Comparison of ENCODE assay signal across 13 cellular contexts in genomic region chr13:100594731-100595130, GRCh38. TPM values are rescaled to one million over a fixed set of nuclear protein-coding genes. Genes with fewer than 3 reads are reported as not detected.
DNase-seq lines count a peak whose midpoint lies in the region; ATAC-seq, FAIRE-seq and TF ChIP-seq lines count a peak whose summit lies in the region.
"Had no signal": no experiment of that assay in that cellular context is flagged by ENCODE, and none has a peak within 500 bp of the region (broad histone marks: within the 10 kb centered on the region; RNA-seq: fewer than 3 reads in every experiment).

No MANE protein-coding gene starts in this region.

- POLR2A ChIA-PET in HEK293T (lab: Yijun Ruan, JAX) (interaction anchor here (0.5 to 1.0 kb wide), 2 partner anchors 8 to 76 kb away, joined by 3 to 4 read pairs; no protein-coding TSS in a partner anchor), HepG2 (lab: Yijun Ruan, JAX) (no interaction called here)

- H3K36me3 ChIP-seq in body of pancreas (replicated peaks in 1 of 2; ENCODE audit: insufficient read depth in 1 of 2, low read depth in 2 of 2) (no peaks in the 10 kb centered on the region), HepG2 (replicated peaks in 1 of 2; ENCODE audit: control insufficient read depth in 1 of 2, insufficient read depth in 2 of 2, low read length in 2 of 2) (no peaks in the 10 kb centered on the region), uterus (no peaks in the 10 kb centered on the region)
- H3K36me3 ChIP-seq: suprapubic skin had no signal

- no peaks in the 10 kb centered on the region for H3K36me3 Mint-ChIP-seq in CD14-positive monocyte

- peak; percentile 64 for ATAC-seq in body of pancreas
- ATAC-seq in HepG2, result peak; percentile 88
- no peak for ATAC-seq in HG03045 (IDR thresholded peaks at IDR 0.05; ENCODE audit: unreplicated experiment)

- H3K4me2 ChIP-seq in HepG2 (ENCODE audit: low read depth, low read length), result no peak overlapping the region

- TF ChIP-seq EP300 in HepG2 (IDR thresholded peaks at IDR 0.05; ENCODE audit: low read depth in 2 of 2, low read length in 2 of 2) (no peak), HepG2 (CRISPR knock-in tag; IDR thresholded peaks at IDR 0.05; ENCODE audit: borderline replicate concordance) (no peak)

- no peaks in the 10 kb centered on the region for H3K4me1 Mint-ChIP-seq in CD14-positive monocyte
- H3K4me1 Mint-ChIP-seq: CD8-positive, alpha-beta memory T cell; memory B cell had no signal

- no peak overlapping the region for H3K27ac Mint-ChIP-seq in CD14-positive monocyte
- H3K27ac Mint-ChIP-seq: CD8-positive, alpha-beta memory T cell; memory B cell had no signal

- H3K27me3 ChIP-seq in body of pancreas (no peaks in the 10 kb centered on the region), HepG2 (ENCODE audit: control insufficient read depth in 1 of 2, insufficient read depth in 2 of 2, low read length in 2 of 2) (no peaks in the 10 kb centered on the region; a peak in 2 of 5 replicates), uterus (no peaks in the 10 kb centered on the region)
- H3K27me3 ChIP-seq: suprapubic skin had no signal

- H3K27ac ChIP-seq in body of pancreas, result no peak overlapping the region
- H3K27ac ChIP-seq in HepG2 (ENCODE audit: extremely low read length, insufficient read depth, low read length), result no peak overlapping the region
- H3K27ac ChIP-seq in uterus, result no peak overlapping the region
- H3K27ac ChIP-seq: suprapubic skin had no signal

- peaks cover 0 to 4% (median 2%) of the 10 kb centered on the region in 3 donors for H3K27me3 Mint-ChIP-seq in CD14-positive monocyte (ENCODE audit: low read depth in 3 of 3)
- H3K27me3 Mint-ChIP-seq: memory B cell had no signal

- 14 to 25% methylated on average over 4 of the region's 4 CpGs for WGBS in body of pancreas, 2 donors
- 0% methylated on average over 4 of the region's 4 CpGs for WGBS in HepG2 (ENCODE audit: low lambda C conversion rate)

- no peaks in the 10 kb centered on the region for H3K4me1 ChIP-seq in body of pancreas
- peaks cover 6% of the 10 kb centered on the region; the same call in 1 of the 2 replicates for H3K4me1 ChIP-seq in HepG2 (ENCODE audit: insufficient read depth, low read length)
- no peaks in the 10 kb centered on the region for H3K4me1 ChIP-seq in uterus
- H3K4me1 ChIP-seq: suprapubic skin had no signal

- CTCF ChIA-PET in HEK293T (lab: Yijun Ruan, JAX) (interaction anchor here (0.5 kb wide), 1 partner anchor 50 kb away, joined by 4 read pairs; no protein-coding TSS in a partner anchor), HepG2 (lab: Yijun Ruan, JAX; ENCODE audit: low intra/inter-chr PET ratio, low total read pairs) (interaction anchor here (1.2 to 1.4 kb wide), 2 partner anchors 22 to 939 kb away, joined by 4 read pairs; no protein-coding TSS in a partner anchor)

- no peaks in the 10 kb centered on the region for H3K79me2 ChIP-seq in HepG2 (ENCODE audit: insufficient read depth, low read length)

- H4K20me1 ChIP-seq in HepG2 (ENCODE audit: insufficient read depth, low read length), result no peaks in the 10 kb centered on the region

- DNase-seq in CD14-positive monocyte (ENCODE audit: low spot score) (no peak), HEK293T (ENCODE audit: extremely low spot score) (peak; percentile 13), body of pancreas (peak; percentile 55 to 72 (median 58)), HepG2 (ENCODE audit: low spot score) (peak; percentile 18), SKM-1 (lab: John Stamatoyannopoulos, UW; ENCODE audit: unreplicated experiment) (no peak), uterus (no peak), NCI-H446 treated with DMSO at 0.1 percent for 48 hours (lab: John Stamatoyannopoulos, UW) (no peak)
- DNase-seq: activated CD4-positive, CD25-positive, alpha-beta regulatory T cell treated with anti-CD3 and anti-CD28 coated beads, Interleukin-2, amount 50 U/mL, for 72 hours; CD8-positive, alpha-beta memory T cell; NCI-H2029 had no signal

- FAIRE-seq in HepG2 (lab: Jason Lieb, UNC), result no peak

- BruUV-seq in HepG2 (replicated peaks; lab: Mats Ljungman, UMichigan), result no TSS peak

- no peak overlapping the region for H3K9ac ChIP-seq in HepG2 (ENCODE audit: insufficient read depth, low read depth, low read length)

- H3K4me3 Mint-ChIP-seq in CD14-positive monocyte, result no peak overlapping the region
- H3K4me3 Mint-ChIP-seq: CD8-positive, alpha-beta memory T cell; memory B cell had no signal

- H3K4me3 ChIP-seq in body of pancreas (no peak overlapping the region), HepG2 (replicated peaks in 1 of 3; ENCODE audit: insufficient read depth in 1 of 3, low read depth in 2 of 3, low read length in 3 of 3) (no peak overlapping the region), uterus (no peak overlapping the region)
- H3K4me3 ChIP-seq: suprapubic skin had no signal

- in situ Hi-C loops in HepG2 (cut with HindIII; ENCODE audit: extremely low pct_ligation_motif_present, low pct_unique_long_range_greater_than_20kb), result loop anchor here (25.0 kb wide), 1 partner anchor 518 kb away; no protein-coding TSS in a partner anchor

- no peak for TF ChIP-seq RAD21 in HepG2 (CRISPR knock-in tag; IDR thresholded peaks at IDR 0.05)

- TF ChIP-seq CTCF in CD14-positive monocyte (IDR thresholded peaks at IDR 0.05) (peak; percentile 26), body of pancreas (IDR thresholded peaks at IDR 0.05) (peak; percentile 12 to 59 (median 49)), HepG2 (CRISPR knock-in tag; IDR thresholded peaks at IDR 0.05) (peak; percentile 64), uterus (IDR thresholded peaks at IDR 0.05) (no peak)

- peaks cover 0 to 5% (median 0%) of the 10 kb centered on the region in 7 donors for H3K9me3 Mint-ChIP-seq in CD14-positive monocyte
- H3K9me3 Mint-ChIP-seq: CD8-positive, alpha-beta memory T cell; memory B cell had no signal

- no peaks in the 10 kb centered on the region for H3K9me3 ChIP-seq in body of pancreas
- no peaks in the 10 kb centered on the region for H3K9me3 ChIP-seq in HepG2 (ENCODE audit: low read length)
- no peaks in the 10 kb centered on the region for H3K9me3 ChIP-seq in uterus
- H3K9me3 ChIP-seq: suprapubic skin had no signal

- no peak overlapping the region for H2AFZ ChIP-seq in HepG2 (ENCODE audit: low read length)

- no peak for TF ChIP-seq POLR2A in body of pancreas (IDR thresholded peaks at IDR 0.05)
- no peak for TF ChIP-seq POLR2A in HepG2 (IDR thresholded peaks at IDR 0.05; ENCODE audit: insufficient read depth in 1 of 2, low read depth in 2 of 2, low read length in 2 of 2)
- TF ChIP-seq POLR2A in uterus (IDR thresholded peaks at IDR 0.05), result no peak

- intact Hi-C loops in CD14-positive monocyte (cut with micrococcal nuclease), result no loop called here
- intact Hi-C loops in body of pancreas (cut with DNase I), result no loop called here
- intact Hi-C loops in HepG2 (cut with micrococcal nuclease; ENCODE audit: unreplicated experiment), result loop anchor here (1.0 kb wide), 1 partner anchor 694 kb away; no protein-coding TSS in a partner anchor
- intact Hi-C loops in uterus (cut with DNase I; ENCODE audit: low total_unique reads), result no loop called here

TF ChIP-seq in HEK293T, 16 proteins besides CTCF, POLR2A, EP300 and RAD21:
- TF ChIP-seq ARNT (IDR thresholded peaks at IDR 0.05), result no peak

RNA-seq across cellular contexts. Expression of gene GGACT, which starts 6.1 kb away (rescaled TPM):
- polyA plus RNA-seq in CD14-positive monocyte (1 to 10 TPM; 6.5 to 8.3 TPM), HepG2 (2011; rRNA removed) (1.7 and 2.3 TPM in 2 replicates)
- total RNA-seq in body of pancreas (10 to 100 TPM in 1 of 2 donors, 1 to 10 TPM in 1; 4.9 to 17.8 TPM), HepG2 (2016; rRNA removed; fragmentation: Illumina TruSeq; extraction: Trizol) (1.6 and 1.9 TPM in 2 replicates), uterus (1 to 10 TPM in 2 of 4 donors, under 1 TPM in 2; 0.26 to 5.7 (median 1.1) TPM)
- total RNA-seq in HepG2 (2016; cell fraction: cytosol; rRNA removed; fragmentation: Illumina TruSeq; extraction: Trizol; ENCODE audit: low read depth), result 0.88 and 1.9 TPM in 2 replicates
- 1.3 and 1.8 TPM in 2 replicates for total RNA-seq in HepG2 (2016; cell fraction: insoluble cytoplasmic fraction; rRNA removed; fragmentation: Illumina TruSeq; extraction: Trizol)
- total RNA-seq in HepG2 (2016; cell fraction: membrane; rRNA removed; fragmentation: Illumina TruSeq; extraction: Trizol), result 2.3 and 2.4 TPM in 2 replicates
- total RNA-seq in HepG2 (2016; cell fraction: nucleus; rRNA removed; fragmentation: Illumina TruSeq; extraction: Trizol), result 0.56 and 0.93 TPM in 2 replicates
- 1.2 and 1.3 TPM in 2 replicates for polyA plus RNA-seq in HepG2 (2011; cell fraction: cytosol; rRNA removed)
- polyA plus RNA-seq in HepG2 (2011; cell fraction: nucleus; rRNA removed), result 0.69 and 0.97 TPM in 2 replicates
- polyA plus RNA-seq in HepG2 (2012), result 2.7 and 6.4 TPM in 2 replicates
- 1.9 and 2.4 TPM in 2 replicates for polyA plus RNA-seq in HepG2 (2016; cell fraction: cytosol; fragmentation: Illumina TruSeq; extraction: Trizol; ENCODE audit: low read depth)
- polyA plus RNA-seq in HepG2 (2016; cell fraction: insoluble cytoplasmic fraction; fragmentation: Illumina TruSeq; extraction: Trizol; ENCODE audit: low read depth), result 1.7 and 2.2 TPM in 2 replicates
- 2.2 and 3.9 TPM in 2 replicates for polyA plus RNA-seq in HepG2 (2016; cell fraction: membrane; fragmentation: Illumina TruSeq; extraction: Trizol; ENCODE audit: low read depth)
- 0.39 and 0.98 TPM in 2 replicates for polyA plus RNA-seq in HepG2 (2016; cell fraction: nucleus; fragmentation: Illumina TruSeq; extraction: Trizol; ENCODE audit: insufficient read depth, low read depth)
- polyA minus RNA-seq in HepG2 (2011; rRNA and poly(A)+ RNA removed; ENCODE audit: low replicate concordance), result 0.33 and 0.34 TPM in 2 replicates
- polyA minus RNA-seq in HepG2 (2011; cell fraction: cytosol; rRNA and poly(A)+ RNA removed), result 0.18 and 0.40 TPM in 2 replicates
- 1.8 and 2.5 TPM in 2 replicates for polyA minus RNA-seq in HepG2 (2011; cell fraction: nucleus; rRNA and poly(A)+ RNA removed)

Comparison
In these comparisons a context has a peak if more than half of its experiments do, and no peak if none do; other contexts are left out.
1. DNase-seq: peak in HEK293T (single experiment), body of pancreas (4 of 4) and HepG2 (single experiment); none in CD14-positive monocyte (single experiment), SKM-1 (single experiment), uterus (0 of 2) and NCI-H446 treated with DMSO at 0.1 percent for 48 hours (single experiment).
2. CTCF ChIP-seq: peak in CD14-positive monocyte (single experiment), body of pancreas (7 of 7) and HepG2 (single experiment); none in uterus (0 of 4).